15 cellular contexts compared by ENCODE assay signal in genomic region chr4:139749313-139749712, GRCh38.
"Had no signal": no experiment of that assay in that cellular context is flagged by ENCODE, and none has a peak within 500 bp of the region (broad histone marks: within the 10 kb centered on the region; RNA-seq: fewer than 3 reads in every experiment).

No MANE protein-coding gene starts in this region.

- H3K4me3 ChIP-seq: colonic mucosa, gastrocnemius medialis, left lung, neural progenitor cell, tibial nerve, uterus had no signal

- DNase-seq: activated CD4-positive, alpha-beta memory T cell treated with anti-CD3 and anti-CD28 coated beads for 36 hours; activated naive CD4-positive, alpha-beta T cell treated with Interleukin-2 at 50 U/mL for 16 hours; anterior cingulate cortex; colonic mucosa; effector CD4-positive, alpha-beta T cell; gastrocnemius medialis; head of caudate nucleus; kidney; left lung; stimulated activated CD4-positive, alpha-beta T cell treated with anti-CD3 and anti-CD28 coated beads, Interleukin-2, amount 100 ng/mL, for 24 hours; stimulated activated naive CD8-positive, alpha-beta T cell treated with anti-CD3 and anti-CD28 coated beads, Interleukin-15, Interleukin-2, amounts not matched to agents 100 U/mL and 50 U/mL, for 24 hours; uterus; WERI-Rb-1 had no signal
